ENCODE assay signal across 9 cellular contexts in genomic region chr19:12867120-12868099, GRCh38. TPM values are rescaled to one million over a fixed set of nuclear protein-coding genes. Genes with fewer than 3 reads are reported as not detected.
DNase-seq lines count a peak whose midpoint lies in the region; ATAC-seq and TF ChIP-seq lines count a peak whose summit lies in the region.
"Had no signal": no experiment of that assay in that cellular context is flagged by ENCODE, and none has a peak within 500 bp of the region (broad histone marks: within the 10 kb centered on the region; RNA-seq: fewer than 3 reads in every experiment).

No MANE protein-coding gene starts in this region.

- peak overlapping the region; percentile 14; the same call in 1 of the 2 replicates for H2AK5ac ChIP-seq in IMR-90 (ENCODE audit: low read depth, low read length)

- H4K8ac ChIP-seq in IMR-90 (ENCODE audit: low read depth in 2 of 2, low read length in 2 of 2), result peak overlapping the region in 1 of 2 experiments; percentile 20; a peak in 1 of 4 replicates

- no peak overlapping the region for H3K23ac ChIP-seq in IMR-90 (ENCODE audit: low read depth, low read length)

- TF ChIP-seq RAD21 in IMR-90 (IDR thresholded peaks at IDR 0.05; ENCODE audit: low read length), result no peak

- H3K4ac ChIP-seq in IMR-90 (ENCODE audit: low read depth, low read length), result no peak overlapping the region

- no peak for TF ChIP-seq POLR2A in IMR-90 (IDR thresholded peaks at IDR 0.05; ENCODE audit: low read depth, low read length)
- TF ChIP-seq POLR2A in transverse colon (IDR thresholded peaks at IDR 0.05), result no peak

- H2BK20ac ChIP-seq in IMR-90 (ENCODE audit: low read depth, low read length), result no peak overlapping the region

- H3K79me1 ChIP-seq in IMR-90 (ENCODE audit: low read depth in 1 of 2, low read length in 2 of 2), result no peaks in the 10 kb centered on the region

- H3K56ac ChIP-seq in IMR-90 (ENCODE audit: extremely low read depth, insufficient read depth, low read length), result no peak overlapping the region

- H3K27ac ChIP-seq in IMR-90 (ENCODE audit: insufficient read depth, low read length), result no peak overlapping the region; the same call in 1 of the 2 replicates
- H3K27ac ChIP-seq in transverse colon, result peak overlapping the region in 2 of 4 donors; percentile 1 to 49

- H2BK5ac ChIP-seq in IMR-90 (ENCODE audit: low read depth, low read length, poor library complexity, severe bottlenecking), result no peak overlapping the region

- intact Hi-C loops in IMR-90 (cut with micrococcal nuclease) (no loop called here), transverse colon (cut with DNase I; ENCODE audit: low total_unique reads) (no loop called here)

- no peak overlapping the region for H2BK120ac ChIP-seq in IMR-90 (ENCODE audit: low read depth, low read length)

- H3K9me3 ChIP-seq in IMR-90 (ENCODE audit: control insufficient read depth, insufficient read depth, low read length), result no peaks in the 10 kb centered on the region
- no peaks in the 10 kb centered on the region for H3K9me3 ChIP-seq in transverse colon

- peak overlapping the region; percentile 70 for H3K4me2 ChIP-seq in IMR-90 (ENCODE audit: low read depth, low read length)

- no peak overlapping the region; the same call in 1 of the 2 replicates for H4K5ac ChIP-seq in IMR-90 (ENCODE audit: low read depth, low read length)

- H3K27me3 Mint-ChIP-seq in activated CD8-positive, alpha-beta memory T cell treated with anti-CD3 and anti-CD28 coated beads, Interleukin-2, amount 10 ng/mL, durations not matched to agents 7 days and 5 days, result peaks cover 5% of the 10 kb centered on the region
- H3K27me3 Mint-ChIP-seq in nephron (ENCODE audit: low read depth), result peaks cover 11% of the 10 kb centered on the region

- H3K4me3 Mint-ChIP-seq in activated CD8-positive, alpha-beta memory T cell treated with anti-CD3 and anti-CD28 coated beads, Interleukin-2, amount 10 ng/mL, durations not matched to agents 7 days and 5 days, result peak overlapping the region; percentile 43
- H3K4me3 Mint-ChIP-seq in nephron, result peak overlapping the region; percentile 76 to 85 (median 81)

- TF ChIP-seq CTCF in IMR-90 (conservative IDR thresholded peaks at IDR 0.05; ENCODE audit: low read depth, low read length), result no peak
- TF ChIP-seq CTCF in nephron (IDR thresholded peaks at IDR 0.05; ENCODE audit: unreplicated experiment in 3 of 3), result no peak
- TF ChIP-seq CTCF in transverse colon (IDR thresholded peaks at IDR 0.05), result no peak

- H4K20me1 ChIP-seq in IMR-90 (ENCODE audit: insufficient read depth, low read length), result no peaks in the 10 kb centered on the region

- H3K14ac ChIP-seq in IMR-90 (replicated peaks; ENCODE audit: low read depth, low read length), result no peak overlapping the region

- no peak overlapping the region for H3K9ac ChIP-seq in IMR-90 (ENCODE audit: low read depth, low read length)

- ATAC-seq in IMR-90 (ENCODE audit: low read depth) (peak; percentile 97), esophagus mucosa (peak; percentile 24)
- ATAC-seq in activated CD8-positive, alpha-beta memory T cell treated with anti-CD3 and anti-CD28 coated beads, Interleukin-2, amount 10 ng/mL, durations not matched to agents 7 days and 5 days, result peak; percentile 81

- H3K4me1 ChIP-seq in IMR-90 (ENCODE audit: control insufficient read depth, insufficient read depth, low read length) (no peaks in the 10 kb centered on the region), transverse colon (peaks cover 5 to 12% (median 10%) of the 10 kb centered on the region in 4 donors)

- in situ Hi-C loops in IMR-90 (cut with MboI; ENCODE audit: low sequenced_read_pairs) (no loop called here), transverse colon (cut with MboI; ENCODE audit: low pct_ligation_motif_present in 1 of 4, low pct_unique_long_range_greater_than_20kb in 1 of 4, low sequenced_read_pairs in 3 of 4) (no loop called here)

- no peak for TF ChIP-seq EP300 in transverse colon (IDR thresholded peaks at IDR 0.05; ENCODE audit: low read depth)

- H3K9me1 ChIP-seq in IMR-90 (ENCODE audit: insufficient read depth, low read length), result 0 out of 2 replicates have a peak, but pooled peaks cover 4% of the 10 kb centered on the region

- H3K27ac Mint-ChIP-seq in activated CD8-positive, alpha-beta memory T cell treated with anti-CD3 and anti-CD28 coated beads, Interleukin-2, amount 10 ng/mL, durations not matched to agents 7 days and 5 days, result peak overlapping the region; percentile 19
- H3K27ac Mint-ChIP-seq in nephron, result peak overlapping the region in 1 of 3 experiments; percentile 51

- H3K4me3 ChIP-seq in GM08714 (ENCODE audit: low read length) (peak overlapping the region; percentile 17; the same call in 1 of the 2 replicates), IMR-90 (ENCODE audit: insufficient read depth, low read depth, low read length) (peak overlapping the region; percentile 33), transverse colon (peak overlapping the region; percentile 14 to 53 (median 42))

- H3K36me3 ChIP-seq in IMR-90 (ENCODE audit: control insufficient read depth, insufficient read depth, low read length) (no peaks in the 10 kb centered on the region), transverse colon (no peaks in the 10 kb centered on the region)

- H3K9me3 Mint-ChIP-seq in activated CD8-positive, alpha-beta memory T cell treated with anti-CD3 and anti-CD28 coated beads, Interleukin-2, amount 10 ng/mL, durations not matched to agents 7 days and 5 days (ENCODE audit: low read depth), result no peaks in the 10 kb centered on the region
- no peaks in the 10 kb centered on the region for H3K9me3 Mint-ChIP-seq in nephron

- WGBS in IMR-90 (ENCODE audit: extremely low coverage in 2 of 2, insufficient read length in 1 of 2), 2 experiments, result 4% methylated on average over 18 of the region's 51 CpGs; no CpG with 5 or more reads in 1 of the 2 experiments
- WGBS in transverse colon (ENCODE audit: low coverage in 1 of 2), 2 donors, result 8 to 16% methylated on average over 7 to 41 of the region's 51 CpGs

- POLR2A ChIA-PET in IMR-90 (lab: Charles Lee; ENCODE audit: unreplicated experiment), result no interaction called here

- H3K18ac ChIP-seq in IMR-90 (ENCODE audit: low read depth, low read length), result no peak overlapping the region

- H4K91ac ChIP-seq in IMR-90 (ENCODE audit: insufficient read depth, low read depth, low read length), result no peak overlapping the region

- DNase-seq in IMR-90, result peak; percentile 43
- peak; percentile 79 for DNase-seq in activated CD8-positive, alpha-beta memory T cell treated with anti-CD3 and anti-CD28 coated beads, Interleukin-2, amount 10 ng/mL, durations not matched to agents 7 days and 5 days
- DNase-seq in transverse colon, result peak; percentile 76
- DNase-seq in NCI-H510A (lab: John Stamatoyannopoulos, UW), result no peak
- DNase-seq in Kasumi-1 (lab: John Stamatoyannopoulos, UW), result no peak

- H3K27me3 ChIP-seq in IMR-90 (ENCODE audit: control insufficient read depth, insufficient read depth, low read length), result peaks cover 4% of the 10 kb centered on the region
- no peaks in the 10 kb centered on the region for H3K27me3 ChIP-seq in transverse colon

- no peak overlapping the region for H2BK15ac ChIP-seq in IMR-90 (ENCODE audit: low read depth, low read length)

- peak overlapping the region; percentile 90 for H2AFZ ChIP-seq in IMR-90 (replicated peaks; ENCODE audit: low read length, poor library complexity)

- peaks cover 8% of the 10 kb centered on the region for H3K4me1 Mint-ChIP-seq in activated CD8-positive, alpha-beta memory T cell treated with anti-CD3 and anti-CD28 coated beads, Interleukin-2, amount 10 ng/mL, durations not matched to agents 7 days and 5 days
- H3K4me1 Mint-ChIP-seq in nephron, result peaks cover 4% of the 10 kb centered on the region

- dilution Hi-C loops in IMR-90 (cut with HindIII; ENCODE audit: low sequenced_read_pairs, unreplicated experiment), result no loop called here

- CTCF ChIA-PET in IMR-90 (lab: Yijun Ruan, JAX), result interaction anchor here (0.7 kb wide), 1 partner anchor 13 kb away, joined by 8 read pairs; no protein-coding TSS in a partner anchor
- CTCF ChIA-PET in activated CD8-positive, alpha-beta memory T cell treated with anti-CD3 and anti-CD28 coated beads, Interleukin-2, amount 10 ng/mL, durations not matched to agents 7 days and 5 days (lab: Charles Lee), result interaction anchor here (1.3 to 1.4 kb wide), 2 partner anchors 20 to 101 kb away, joined by 4 read pairs; no protein-coding TSS in a partner anchor

- BruUV-seq in IMR-90 (replicated peaks; lab: Mats Ljungman, UMichigan), result no TSS peak

- H3K36me3 Mint-ChIP-seq in activated CD8-positive, alpha-beta memory T cell treated with anti-CD3 and anti-CD28 coated beads, Interleukin-2, amount 10 ng/mL, durations not matched to agents 7 days and 5 days, result peaks cover 6% of the 10 kb centered on the region
- H3K36me3 Mint-ChIP-seq in nephron (ENCODE audit: low read depth), result peaks cover 8% of the 10 kb centered on the region

- H2AK9ac ChIP-seq in IMR-90 (replicated peaks; ENCODE audit: low read depth, low read length, poor library complexity), result no peak overlapping the region

RNA-seq across cellular contexts. Expression of gene DNASE2, which starts 13.8 kb away (rescaled TPM):
- total RNA-seq in IMR-90 (2012; rRNA removed) (6.4 and 9.5 TPM in 2 replicates), esophagus mucosa (22.5 TPM), transverse colon (10 to 100 TPM; 24.6 to 34.4 (median 34.4) TPM)
- 31.1 and 32.0 TPM in 2 replicates for polyA plus RNA-seq in IMR-90 (2012; rRNA removed)
- 21.0 and 47.0 TPM in 2 replicates for polyA plus RNA-seq in IMR-90 (2012; cell fraction: cytosol; rRNA removed)
- 4.5 and 7.3 TPM in 2 replicates for polyA plus RNA-seq in IMR-90 (2012; cell fraction: nucleus; rRNA removed; ENCODE audit: low replicate concordance)
- total RNA-seq in activated CD8-positive, alpha-beta memory T cell treated with anti-CD3 and anti-CD28 coated beads, Interleukin-2, amount 10 ng/mL, durations not matched to agents 7 days and 5 days, result 10 to 100 TPM; 32.5 to 34.1 TPM

RNA-seq across cellular contexts. Expression of gene KLF1, which starts 19.6 kb away (rescaled TPM):
- not detected in 2 replicates for total RNA-seq in IMR-90 (2012; rRNA removed)
- polyA plus RNA-seq in IMR-90 (2012; rRNA removed), result not detected in 2 replicates
- not detected in 2 replicates for polyA plus RNA-seq in IMR-90 (2012; cell fraction: cytosol; rRNA removed)
- polyA plus RNA-seq in IMR-90 (2012; cell fraction: nucleus; rRNA removed; ENCODE audit: low replicate concordance), result not detected in 2 replicates
- under 1 TPM; 0.29 to 0.45 TPM for total RNA-seq in activated CD8-positive, alpha-beta memory T cell treated with anti-CD3 and anti-CD28 coated beads, Interleukin-2, amount 10 ng/mL, durations not matched to agents 7 days and 5 days
- not detected for total RNA-seq in esophagus mucosa
- total RNA-seq in transverse colon, result under 1 TPM in 1 of 4 donors, not detected in 3; 0.32 TPM

RNA-seq across cellular contexts. Expression of gene GCDH, which starts 23.6 kb away (rescaled TPM):
- 41.1 and 41.6 TPM in 2 replicates for total RNA-seq in IMR-90 (2012; rRNA removed)
- polyA plus RNA-seq in IMR-90 (2012; rRNA removed), result 24.5 and 27.7 TPM in 2 replicates
- polyA plus RNA-seq in IMR-90 (2012; cell fraction: cytosol; rRNA removed), result 30.4 and 37.2 TPM in 2 replicates
- 35.7 and 72.7 TPM in 2 replicates for polyA plus RNA-seq in IMR-90 (2012; cell fraction: nucleus; rRNA removed; ENCODE audit: low replicate concordance)
- total RNA-seq in activated CD8-positive, alpha-beta memory T cell treated with anti-CD3 and anti-CD28 coated beads, Interleukin-2, amount 10 ng/mL, durations not matched to agents 7 days and 5 days, result 10 to 100 TPM; 38.7 to 46.1 TPM
- total RNA-seq in esophagus mucosa, result 16.1 TPM
- total RNA-seq in transverse colon, result 10 to 100 TPM in 3 of 4 donors, 1 to 10 TPM in 1; 1.9 to 43.4 (median 33.2) TPM

RNA-seq across cellular contexts. Expression of gene MAST1, which starts 29.1 kb away (rescaled TPM):
- total RNA-seq in IMR-90 (2012; rRNA removed) (0.28 and 1.1 TPM in 2 replicates), esophagus mucosa (not detected), transverse colon (1 to 10 TPM in 1 of 4 donors, under 1 TPM in 2, not detected in 1; 0.64 to 2.4 (median 0.82) TPM)
- 0.44 and 0.56 TPM in 2 replicates for polyA plus RNA-seq in IMR-90 (2012; rRNA removed)
- 1.1 and 1.9 TPM in 2 replicates for polyA plus RNA-seq in IMR-90 (2012; cell fraction: cytosol; rRNA removed)
- 1.8 and 2.1 TPM in 2 replicates for polyA plus RNA-seq in IMR-90 (2012; cell fraction: nucleus; rRNA removed; ENCODE audit: low replicate concordance)
- total RNA-seq in activated CD8-positive, alpha-beta memory T cell treated with anti-CD3 and anti-CD28 coated beads, Interleukin-2, amount 10 ng/mL, durations not matched to agents 7 days and 5 days, result 1 to 10 TPM in 1 of 2 experiments, under 1 TPM in 1; 0.67 to 2.5 TPM

RNA-seq across cellular contexts. Expression of gene RTBDN, which starts 33.0 kb away (rescaled TPM):
- not detected in 2 replicates for total RNA-seq in IMR-90 (2012; rRNA removed)
- 0.07 and 0.14 TPM in 2 replicates for polyA plus RNA-seq in IMR-90 (2012; rRNA removed)
- polyA plus RNA-seq in IMR-90 (2012; cell fraction: cytosol; rRNA removed), result not detected in 2 replicates
- polyA plus RNA-seq in IMR-90 (2012; cell fraction: nucleus; rRNA removed; ENCODE audit: low replicate concordance), result 0.23 TPM in 1 of 2 replicates, not detected in the other
- not detected for total RNA-seq in activated CD8-positive, alpha-beta memory T cell treated with anti-CD3 and anti-CD28 coated beads, Interleukin-2, amount 10 ng/mL, durations not matched to agents 7 days and 5 days
- total RNA-seq in esophagus mucosa, result not detected
- not detected for total RNA-seq in transverse colon
- total RNA-seq: T-helper 1 cell treated with Interleukin-12 subunit alpha and Interleukin-12 subunit beta and Interleukin-4 antibody, amounts not matched to agents 30 ng/mL and 1 ng/mL, for 36 hours had no signal

Comparison
In these comparisons a context has a peak if more than half of its experiments do, and no peak if none do; other contexts are left out.
1. ATAC-seq: peak in every context shown above with its lines; median percentile 97 in IMR-90; 81 in activated CD8-positive, alpha-beta memory T cell treated with anti-CD3 and anti-CD28 coated beads, Interleukin-2, amount 10 ng/mL, durations not matched to agents 7 days and 5 days; 24 in esophagus mucosa.
2. DNase-seq: peak in IMR-90 (single experiment), activated CD8-positive, alpha-beta memory T cell treated with anti-CD3 and anti-CD28 coated beads, Interleukin-2, amount 10 ng/mL, durations not matched to agents 7 days and 5 days (single experiment) and transverse colon (single experiment); none in NCI-H510A (single experiment) and Kasumi-1 (0 of 2).
3. Peak in every context shown above with its lines, with median percentiles within 50 percentile points of each other: H3K4me3 ChIP-seq.